ENCODE assay signal across 1 cellular context in the genomic region with DNA sequence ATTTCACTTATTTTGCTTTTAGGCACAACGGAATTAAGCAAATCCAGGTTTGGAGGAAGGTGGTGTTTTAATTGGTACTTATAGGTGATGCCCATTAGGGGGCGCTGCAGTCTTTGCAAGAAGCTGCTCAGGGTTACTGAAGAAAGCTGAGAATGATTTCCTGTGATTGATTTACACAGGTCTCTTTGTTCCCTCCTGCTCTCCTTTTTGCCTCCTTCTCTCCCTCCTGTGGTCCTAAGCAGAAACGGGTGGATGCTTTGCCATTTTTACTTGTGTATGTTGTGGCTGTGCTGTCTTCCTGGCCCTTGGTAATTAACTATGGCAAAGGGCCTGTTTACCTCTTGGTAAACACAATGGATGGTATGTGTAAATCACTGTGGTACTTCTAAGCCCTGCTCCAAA.
A peak's percentile ranks its signal among the peaks of the same experiment; 100 is the strongest.
TF ChIP-seq lines count a peak whose summit lies in the region.

No MANE protein-coding gene starts in this region.

TF ChIP-seq in HepG2, 621 proteins besides CTCF, POLR2A, EP300 and RAD21 (continued from another document and continues in another):
- TF ChIP-seq RERE (CRISPR knock-in tag; IDR thresholded peaks at IDR 0.05; ENCODE audit: low read depth) (no peak), MEF2D (CRISPR knock-in tag; IDR thresholded peaks at IDR 0.05) (0 out of 2 replicates have a peak, but pooled peaks have one; percentile 23), ZNF800 (CRISPR knock-in tag; IDR thresholded peaks at IDR 0.05) (no peak), ARID3A (IDR thresholded peaks at IDR 0.05; ENCODE audit: low read depth, low read length) (peak; percentile 69; the same call in 1 of the 2 replicates), ZNF484 (CRISPR knock-in tag; IDR thresholded peaks at IDR 0.05; ENCODE audit: borderline replicate concordance, low read depth) (no peak), SATB2 (CRISPR knock-in tag; IDR thresholded peaks at IDR 0.05) (no peak), TOPORS (CRISPR knock-in tag; IDR thresholded peaks at IDR 0.05) (no peak), SP4 (CRISPR knock-in tag; IDR thresholded peaks at IDR 0.05) (no peak), NR2F6 (IDR thresholded peaks at IDR 0.05) (no peak), NR2F6 (CRISPR knock-in tag; IDR thresholded peaks at IDR 0.05) (no peak), IRX3 (CRISPR knock-in tag; IDR thresholded peaks at IDR 0.05; ENCODE audit: borderline replicate concordance, low read depth) (no peak), ADNP (CRISPR knock-in tag; IDR thresholded peaks at IDR 0.05) (no peak), NCOA5 (CRISPR knock-in tag; IDR thresholded peaks at IDR 0.05) (no peak), TCF7L2 (IDR thresholded peaks at IDR 0.05; ENCODE audit: low read depth, low read length) (no peak), GFI1 (CRISPR knock-in tag; IDR thresholded peaks at IDR 0.05; ENCODE audit: borderline replicate concordance) (0 out of 2 replicates have a peak, but pooled peaks have one; percentile 35), ZNF17 (CRISPR knock-in tag; IDR thresholded peaks at IDR 0.05) (no peak)
- TF ChIP-seq, protein P1, sequence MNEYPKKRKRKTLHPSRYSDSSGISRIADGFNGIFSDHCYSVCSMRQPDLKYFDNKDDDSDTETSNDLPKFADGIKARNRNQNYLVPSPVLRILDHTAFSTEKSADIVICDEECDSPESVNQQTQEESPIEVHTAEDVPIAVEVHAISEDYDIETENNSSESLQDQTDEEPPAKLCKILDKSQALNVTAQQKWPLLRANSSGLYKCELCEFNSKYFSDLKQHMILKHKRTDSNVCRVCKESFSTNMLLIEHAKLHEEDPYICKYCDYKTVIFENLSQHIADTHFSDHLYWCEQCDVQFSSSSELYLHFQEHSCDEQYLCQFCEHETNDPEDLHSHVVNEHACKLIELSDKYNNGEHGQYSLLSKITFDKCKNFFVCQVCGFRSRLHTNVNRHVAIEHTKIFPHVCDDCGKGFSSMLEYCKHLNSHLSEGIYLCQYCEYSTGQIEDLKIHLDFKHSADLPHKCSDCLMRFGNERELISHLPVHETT (CRISPR knock-in tag; conservative IDR thresholded peaks at IDR 0.05), result no peak
- TF ChIP-seq, protein P2, sequence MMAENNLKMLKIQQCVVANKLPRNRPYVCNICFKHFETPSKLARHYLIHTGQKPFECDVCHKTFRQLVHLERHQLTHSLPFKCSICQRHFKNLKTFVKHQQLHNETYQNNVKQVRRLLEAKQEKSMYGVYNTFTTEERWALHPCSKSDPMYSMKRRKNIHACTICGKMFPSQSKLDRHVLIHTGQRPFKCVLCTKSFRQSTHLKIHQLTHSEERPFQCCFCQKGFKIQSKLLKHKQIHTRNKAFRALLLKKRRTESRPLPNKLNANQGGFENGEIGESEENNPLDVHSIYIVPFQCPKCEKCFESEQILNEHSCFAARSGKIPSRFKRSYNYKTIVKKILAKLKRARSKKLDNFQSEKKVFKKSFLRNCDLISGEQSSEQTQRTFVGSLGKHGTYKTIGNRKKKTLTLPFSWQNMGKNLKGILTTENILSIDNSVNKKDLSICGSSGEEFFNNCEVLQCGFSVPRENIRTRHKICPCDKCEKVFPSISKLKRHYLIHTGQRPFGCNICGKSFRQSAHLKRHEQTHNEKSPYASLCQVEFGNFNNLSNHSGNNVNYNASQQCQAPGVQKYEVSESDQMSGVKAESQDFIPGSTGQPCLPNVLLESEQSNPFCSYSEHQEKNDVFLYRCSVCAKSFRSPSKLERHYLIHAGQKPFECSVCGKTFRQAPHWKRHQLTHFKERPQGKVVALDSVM (CRISPR knock-in tag; IDR thresholded peaks at IDR 0.05), result no peak
- TF ChIP-seq, protein P3, sequence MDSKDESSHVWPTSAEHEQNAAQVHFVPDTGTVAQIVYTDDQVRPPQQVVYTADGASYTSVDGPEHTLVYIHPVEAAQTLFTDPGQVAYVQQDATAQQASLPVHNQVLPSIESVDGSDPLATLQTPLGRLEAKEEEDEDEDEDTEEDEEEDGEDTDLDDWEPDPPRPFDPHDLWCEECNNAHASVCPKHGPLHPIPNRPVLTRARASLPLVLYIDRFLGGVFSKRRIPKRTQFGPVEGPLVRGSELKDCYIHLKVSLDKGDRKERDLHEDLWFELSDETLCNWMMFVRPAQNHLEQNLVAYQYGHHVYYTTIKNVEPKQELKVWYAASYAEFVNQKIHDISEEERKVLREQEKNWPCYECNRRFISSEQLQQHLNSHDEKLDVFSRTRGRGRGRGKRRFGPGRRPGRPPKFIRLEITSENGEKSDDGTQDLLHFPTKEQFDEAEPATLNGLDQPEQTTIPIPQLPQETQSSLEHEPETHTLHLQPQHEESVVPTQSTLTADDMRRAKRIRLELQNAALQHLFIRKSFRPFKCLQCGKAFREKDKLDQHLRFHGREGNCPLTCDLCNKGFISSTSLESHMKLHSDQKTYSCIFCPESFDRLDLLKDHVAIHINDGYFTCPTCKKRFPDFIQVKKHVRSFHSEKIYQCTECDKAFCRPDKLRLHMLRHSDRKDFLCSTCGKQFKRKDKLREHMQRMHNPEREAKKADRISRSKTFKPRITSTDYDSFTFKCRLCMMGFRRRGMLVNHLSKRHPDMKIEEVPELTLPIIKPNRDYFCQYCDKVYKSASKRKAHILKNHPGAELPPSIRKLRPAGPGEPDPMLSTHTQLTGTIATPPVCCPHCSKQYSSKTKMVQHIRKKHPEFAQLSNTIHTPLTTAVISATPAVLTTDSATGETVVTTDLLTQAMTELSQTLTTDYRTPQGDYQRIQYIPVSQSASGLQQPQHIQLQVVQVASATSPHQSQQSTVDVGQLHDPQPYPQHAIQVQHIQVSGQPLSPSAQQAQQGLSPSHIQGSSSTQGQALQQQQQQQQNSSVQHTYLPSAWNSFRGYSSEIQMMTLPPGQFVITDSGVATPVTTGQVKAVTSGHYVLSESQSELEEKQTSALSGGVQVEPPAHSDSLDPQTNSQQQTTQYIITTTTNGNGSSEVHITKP (CRISPR knock-in tag; IDR thresholded peaks at IDR 0.05; ENCODE audit: low read depth), result no peak
- TF ChIP-seq, protein P4, sequence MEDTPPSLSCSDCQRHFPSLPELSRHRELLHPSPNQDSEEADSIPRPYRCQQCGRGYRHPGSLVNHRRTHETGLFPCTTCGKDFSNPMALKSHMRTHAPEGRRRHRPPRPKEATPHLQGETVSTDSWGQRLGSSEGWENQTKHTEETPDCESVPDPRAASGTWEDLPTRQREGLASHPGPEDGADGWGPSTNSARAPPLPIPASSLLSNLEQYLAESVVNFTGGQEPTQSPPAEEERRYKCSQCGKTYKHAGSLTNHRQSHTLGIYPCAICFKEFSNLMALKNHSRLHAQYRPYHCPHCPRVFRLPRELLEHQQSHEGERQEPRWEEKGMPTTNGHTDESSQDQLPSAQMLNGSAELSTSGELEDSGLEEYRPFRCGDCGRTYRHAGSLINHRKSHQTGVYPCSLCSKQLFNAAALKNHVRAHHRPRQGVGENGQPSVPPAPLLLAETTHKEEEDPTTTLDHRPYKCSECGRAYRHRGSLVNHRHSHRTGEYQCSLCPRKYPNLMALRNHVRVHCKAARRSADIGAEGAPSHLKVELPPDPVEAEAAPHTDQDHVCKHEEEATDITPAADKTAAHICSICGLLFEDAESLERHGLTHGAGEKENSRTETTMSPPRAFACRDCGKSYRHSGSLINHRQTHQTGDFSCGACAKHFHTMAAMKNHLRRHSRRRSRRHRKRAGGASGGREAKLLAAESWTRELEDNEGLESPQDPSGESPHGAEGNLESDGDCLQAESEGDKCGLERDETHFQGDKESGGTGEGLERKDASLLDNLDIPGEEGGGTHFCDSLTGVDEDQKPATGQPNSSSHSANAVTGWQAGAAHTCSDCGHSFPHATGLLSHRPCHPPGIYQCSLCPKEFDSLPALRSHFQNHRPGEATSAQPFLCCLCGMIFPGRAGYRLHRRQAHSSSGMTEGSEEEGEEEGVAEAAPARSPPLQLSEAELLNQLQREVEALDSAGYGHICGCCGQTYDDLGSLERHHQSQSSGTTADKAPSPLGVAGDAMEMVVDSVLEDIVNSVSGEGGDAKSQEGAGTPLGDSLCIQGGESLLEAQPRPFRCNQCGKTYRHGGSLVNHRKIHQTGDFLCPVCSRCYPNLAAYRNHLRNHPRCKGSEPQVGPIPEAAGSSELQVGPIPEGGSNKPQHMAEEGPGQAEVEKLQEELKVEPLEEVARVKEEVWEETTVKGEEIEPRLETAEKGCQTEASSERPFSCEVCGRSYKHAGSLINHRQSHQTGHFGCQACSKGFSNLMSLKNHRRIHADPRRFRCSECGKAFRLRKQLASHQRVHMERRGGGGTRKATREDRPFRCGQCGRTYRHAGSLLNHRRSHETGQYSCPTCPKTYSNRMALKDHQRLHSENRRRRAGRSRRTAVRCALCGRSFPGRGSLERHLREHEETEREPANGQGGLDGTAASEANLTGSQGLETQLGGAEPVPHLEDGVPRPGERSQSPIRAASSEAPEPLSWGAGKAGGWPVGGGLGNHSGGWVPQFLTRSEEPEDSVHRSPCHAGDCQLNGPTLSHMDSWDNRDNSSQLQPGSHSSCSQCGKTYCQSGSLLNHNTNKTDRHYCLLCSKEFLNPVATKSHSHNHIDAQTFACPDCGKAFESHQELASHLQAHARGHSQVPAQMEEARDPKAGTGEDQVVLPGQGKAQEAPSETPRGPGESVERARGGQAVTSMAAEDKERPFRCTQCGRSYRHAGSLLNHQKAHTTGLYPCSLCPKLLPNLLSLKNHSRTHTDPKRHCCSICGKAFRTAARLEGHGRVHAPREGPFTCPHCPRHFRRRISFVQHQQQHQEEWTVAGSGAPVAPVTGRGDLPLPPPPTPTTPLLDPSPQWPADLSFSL (CRISPR knock-in tag; IDR thresholded peaks at IDR 0.05), result no peak
- TF ChIP-seq, protein P5, sequence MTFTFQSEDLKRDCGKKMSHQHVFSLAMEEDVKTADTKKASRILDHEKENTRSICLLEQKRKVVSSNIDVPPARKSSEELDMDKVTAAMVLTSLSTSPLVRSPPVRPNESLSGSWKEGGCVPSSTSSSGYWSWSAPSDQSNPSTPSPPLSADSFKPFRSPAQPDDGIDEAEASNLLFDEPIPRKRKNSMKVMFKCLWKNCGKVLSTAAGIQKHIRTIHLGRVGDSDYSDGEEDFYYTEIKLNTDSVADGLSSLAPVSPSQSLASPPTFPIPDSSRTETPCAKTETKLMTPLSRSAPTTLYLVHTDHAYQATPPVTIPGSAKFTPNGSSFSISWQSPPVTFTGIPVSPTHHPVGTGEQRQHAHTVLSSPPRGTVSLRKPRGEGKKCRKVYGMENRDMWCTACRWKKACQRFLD (CRISPR knock-in tag; IDR thresholded peaks at IDR 0.05; ENCODE audit: borderline replicate concordance), result no peak
